ENCODE assay signal across 19 cellular contexts in genomic region chr3:33523093-33523667, GRCh38.
DNase-seq lines count a peak whose midpoint lies in the region; ATAC-seq, FAIRE-seq and TF ChIP-seq lines count a peak whose summit lies in the region.
"Had no signal": no experiment of that assay in that cellular context is flagged by ENCODE, and none has a peak within 500 bp of the region (broad histone marks: within the 10 kb centered on the region; RNA-seq: fewer than 3 reads in every experiment).

No MANE protein-coding gene starts in this region.

- no peaks in the 10 kb centered on the region for H3K27me3 ChIP-seq in astrocyte (ENCODE audit: insufficient read depth, low read length)

- no peaks in the 10 kb centered on the region for H3K4me1 ChIP-seq in astrocyte (ENCODE audit: insufficient read depth, low read length)

- TF ChIP-seq CTCF in astrocyte (IDR thresholded peaks at IDR 0.05; ENCODE audit: insufficient read depth, low read depth, low read length) (no peak), glutamatergic neuron (IDR thresholded peaks at IDR 0.05; ENCODE audit: partially characterized antibody, unreplicated experiment) (no peak)

- H3K4me2 ChIP-seq in astrocyte (ENCODE audit: low read length) = no peak overlapping the region

- peak; percentile 20 for FAIRE-seq in H54 (lab: Jason Lieb, UNC)
- FAIRE-seq in astrocyte (lab: Jason Lieb, UNC) = peak; percentile 9
- FAIRE-seq: GM12891, GM18507 had no signal

- no peak overlapping the region for H3K9ac ChIP-seq in astrocyte (ENCODE audit: low read length)

- H3K36me3 Mint-ChIP-seq in astrocyte (ENCODE audit: low read depth, unreplicated experiment) (peaks cover 42% of the 10 kb centered on the region), glutamatergic neuron (ENCODE audit: unreplicated experiment) (peaks cover 42% of the 10 kb centered on the region)

- no peak overlapping the region for H3K4me3 ChIP-seq in astrocyte (ENCODE audit: insufficient read depth, low read depth, low read length)

- H3K9me3 Mint-ChIP-seq in astrocyte (ENCODE audit: unreplicated experiment) (peaks cover 18% of the 10 kb centered on the region), glutamatergic neuron (ENCODE audit: unreplicated experiment) (peaks cover 17% of the 10 kb centered on the region)

- DNase-seq in H54 (ENCODE audit: insufficient read length, low spot score) = no peak
- no peak for DNase-seq in astrocyte (ENCODE audit: low read depth)
- no peak for DNase-seq in glutamatergic neuron
- no peak for DNase-seq in NCI-H774 (lab: John Stamatoyannopoulos, UW)
- no peak for DNase-seq in NCI-H2196 (lab: John Stamatoyannopoulos, UW; ENCODE audit: unreplicated experiment)
- DNase-seq: 8988T; C1 segment of cervical spinal cord; Calu3; CD4-positive, alpha-beta memory T cell; COR-L47; DMS53; DMS79 treated with DMSO at 0.1 percent for 48 hours; GF-D8; GOT3; H7; HCEC 1CT had no signal

- no peak overlapping the region for H2AFZ ChIP-seq in astrocyte (ENCODE audit: low read depth, low read length)

- H3K27ac ChIP-seq in astrocyte (ENCODE audit: low read depth, low read length) = no peak overlapping the region

- H3K9me3 ChIP-seq in astrocyte (ENCODE audit: insufficient read depth, low read depth, low read length) = peaks cover 3% of the 10 kb centered on the region

- no peaks in the 10 kb centered on the region for H3K79me2 ChIP-seq in astrocyte (ENCODE audit: insufficient read depth, low read length)

- TF ChIP-seq POLR2A in H54 (IDR thresholded peaks at IDR 0.05; ENCODE audit: low read depth, low read length) = no peak

- ATAC-seq in GM19023 (IDR thresholded peaks at IDR 0.05; ENCODE audit: unreplicated experiment) = no peak

- no peak overlapping the region for H3K4me3 Mint-ChIP-seq in astrocyte (ENCODE audit: unreplicated experiment)
- no peak overlapping the region for H3K4me3 Mint-ChIP-seq in glutamatergic neuron (ENCODE audit: unreplicated experiment)
- H3K4me3 Mint-ChIP-seq: CD4-positive, alpha-beta memory T cell had no signal

- H3K36me3 ChIP-seq in astrocyte (ENCODE audit: insufficient read depth, low read length) = no peaks in the 10 kb centered on the region

- no peak overlapping the region for H3K27ac Mint-ChIP-seq in astrocyte (ENCODE audit: unreplicated experiment)
- H3K27ac Mint-ChIP-seq in glutamatergic neuron (ENCODE audit: unreplicated experiment) = peak overlapping the region; percentile 5
- H3K27ac Mint-ChIP-seq: CD4-positive, alpha-beta memory T cell had no signal

- H3K27me3 Mint-ChIP-seq in astrocyte (ENCODE audit: low read depth, unreplicated experiment) (no peaks in the 10 kb centered on the region), glutamatergic neuron (ENCODE audit: unreplicated experiment) (peaks cover 6% of the 10 kb centered on the region)
- H3K27me3 Mint-ChIP-seq: CD4-positive, alpha-beta memory T cell had no signal

- H4K20me1 ChIP-seq in astrocyte (ENCODE audit: insufficient read depth, low read length) = no peaks in the 10 kb centered on the region

- H3K4me1 Mint-ChIP-seq in astrocyte (ENCODE audit: low read depth, unreplicated experiment) (no peaks in the 10 kb centered on the region), glutamatergic neuron (ENCODE audit: low read depth, unreplicated experiment) (peaks cover 14% of the 10 kb centered on the region)
